Comparison of ENCODE assay signal across 20 cellular contexts in the genomic region with DNA sequence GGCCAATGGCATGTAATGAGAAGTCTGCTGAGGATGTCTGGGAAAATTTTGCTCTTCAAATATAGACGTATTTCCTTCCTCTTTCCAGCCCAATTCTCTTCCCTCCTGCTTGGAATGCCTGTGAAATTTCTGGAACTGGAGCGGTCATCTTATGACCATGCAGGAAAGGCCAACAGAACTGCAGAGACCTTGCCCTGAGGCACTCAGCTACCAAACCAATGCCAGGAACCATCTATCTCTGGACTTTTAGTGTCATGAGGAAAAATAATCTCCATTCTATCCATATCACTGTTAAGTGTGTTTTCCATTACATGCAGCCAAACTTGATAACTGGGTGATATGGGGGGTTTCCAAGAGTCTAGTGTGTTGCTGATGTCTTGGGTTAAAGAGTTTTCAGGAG.
"Had no signal": no experiment of that assay in that cellular context is flagged by ENCODE, and none has a peak within 500 bp of the region (broad histone marks: within the 10 kb centered on the region; RNA-seq: fewer than 3 reads in every experiment).

No MANE protein-coding gene starts in this region.

- H3K4me2 ChIP-seq: smooth muscle cell had no signal

- H3K27ac ChIP-seq: coronary artery, esophagus muscularis mucosa, pancreas, suprapubic skin, transverse colon, upper lobe of right lung, uterus had no signal

- H3K36me3 ChIP-seq: esophagus muscularis mucosa, pancreas, suprapubic skin, transverse colon, upper lobe of right lung, uterus had no signal

- H3K4me1 ChIP-seq: esophagus muscularis mucosa, pancreas, suprapubic skin, transverse colon, upper lobe of right lung, uterus had no signal

- ATAC-seq: natural killer cell; pancreas; sciatic nerve; stimulated activated naive CD8-positive, alpha-beta T cell treated with anti-CD3 and anti-CD28 coated beads, Interleukin-15, amount 100 ng/mL, for 72 hours; upper lobe of right lung had no signal

- H3K27me3 ChIP-seq: esophagus muscularis mucosa, pancreas, suprapubic skin, transverse colon, upper lobe of right lung, uterus had no signal

- H3K9me3 ChIP-seq: esophagus muscularis mucosa, pancreas, suprapubic skin, transverse colon, upper lobe of right lung, uterus had no signal

- H3K4me3 ChIP-seq: coronary artery, esophagus muscularis mucosa, lung, pancreas, smooth muscle cell, suprapubic skin, transverse colon, upper lobe of right lung, uterus had no signal

- DNase-seq: dermis blood vessel endothelial cell; effector memory CD4-positive, alpha-beta T cell; natural killer cell; occipital lobe; pancreas; stimulated activated CD4-positive, alpha-beta T cell treated with anti-CD3 and anti-CD28 coated beads, Interleukin-12 subunit alpha, Interleukin-12 subunit beta, amount 100 ng/mL, for 4 hours; stimulated activated CD4-positive, alpha-beta T cell treated with anti-CD3 and anti-CD28 coated beads, Interleukin-1b, Interleukin-23, amount 100 ng/mL, for 48 hours; stimulated activated CD4-positive, alpha-beta T cell treated with anti-CD3 and anti-CD28 coated beads, Interleukin-4, amount 100 ng/mL, for 1 hour; stimulated activated CD8-positive, alpha-beta memory T cell treated with anti-CD3 and anti-CD28 coated beads, Interleukin-4, amount 100 ng/mL, for 48 hours; stimulated activated naive CD4-positive, alpha-beta T cell; stimulated activated naive CD8-positive, alpha-beta T cell treated with anti-CD3 and anti-CD28 coated beads, Interleukin-15, amount 100 ng/mL, for 72 hours; transverse colon; upper lobe of right lung; uterus had no signal
